In genomic region chr2:133434962-133435668, GRCh38 we compare ENCODE assay signal across 10 cellular contexts.
DNase-seq lines count a peak whose midpoint lies in the region; ATAC-seq and TF ChIP-seq lines count a peak whose summit lies in the region.
"Had no signal": no experiment of that assay in that cellular context is flagged by ENCODE, and none has a peak within 500 bp of the region (broad histone marks: within the 10 kb centered on the region; RNA-seq: fewer than 3 reads in every experiment).

No MANE protein-coding gene starts in this region.

- H3K4me3 ChIP-seq in right atrium auricular region (no peak overlapping the region), epithelial cell of proximal tubule (ENCODE audit: low read depth, low read length) (no peak overlapping the region), left lung (no peak overlapping the region)

- DNase-seq in Right ventricle myocardium inferior (ENCODE audit: missing footprints) (no peak), right atrium auricular region (ENCODE audit: low spot score) (no peak), NCI-H748 treated with DMSO at 0.1 percent for 48 hours (lab: John Stamatoyannopoulos, UW) (peak; percentile 42), epithelial cell of proximal tubule (ENCODE audit: low read depth) (peak; percentile 89), left lung (no peak)
- no peak for DNase-seq in activated CD4-positive, alpha-beta T cell treated with anti-CD3 and anti-CD28 coated beads for 48 hours
- DNase-seq: activated naive CD8-positive, alpha-beta T cell treated with anti-CD3 and anti-CD28 coated beads, Interleukin-2, amount 10 ng/mL, durations not matched to agents 7 days and 5 days; nephron progenitor cell had no signal

- intact Hi-C loops in Right ventricle myocardium inferior (cut with DNase I): no loop called here
- intact Hi-C loops in left lung (cut with DNase I): no loop called here

- H3K27ac ChIP-seq in right atrium auricular region (peak overlapping the region in 1 of 2 donors; percentile 2), left lung (no peak overlapping the region)

- no peak for TF ChIP-seq CTCF in right atrium auricular region (IDR thresholded peaks at IDR 0.05)
- peak; percentile 45 for TF ChIP-seq CTCF in epithelial cell of proximal tubule (conservative IDR thresholded peaks at IDR 0.05; ENCODE audit: low read depth, low read length)
- TF ChIP-seq CTCF in left lung (IDR thresholded peaks at IDR 0.05): no peak

- H3K9me3 ChIP-seq in right atrium auricular region (no peaks in the 10 kb centered on the region), left lung (no peaks in the 10 kb centered on the region)

- H3K4me1 ChIP-seq in right atrium auricular region: no peaks in the 10 kb centered on the region
- no peaks in the 10 kb centered on the region for H3K4me1 ChIP-seq in left lung

- ATAC-seq in Right ventricle myocardium inferior (peak; percentile 91), left lung (no peak), GM21737 (IDR thresholded peaks at IDR 0.05; ENCODE audit: unreplicated experiment) (no peak), GM18907 (IDR thresholded peaks at IDR 0.05; ENCODE audit: unreplicated experiment) (no peak)

- H3K36me3 ChIP-seq in right atrium auricular region: no peaks in the 10 kb centered on the region
- H3K36me3 ChIP-seq in left lung: no peaks in the 10 kb centered on the region

- H3K27me3 ChIP-seq in right atrium auricular region (no peaks in the 10 kb centered on the region), left lung (no peaks in the 10 kb centered on the region)

Comparison
In these comparisons a context has a peak if more than half of its experiments do, and no peak if none do; other contexts are left out.
1. DNase-seq: peak in NCI-H748 treated with DMSO at 0.1 percent for 48 hours (single experiment) and epithelial cell of proximal tubule (single experiment); none in Right ventricle myocardium inferior (single experiment), right atrium auricular region (single experiment), activated CD4-positive, alpha-beta T cell treated with anti-CD3 and anti-CD28 coated beads for 48 hours (single experiment) and left lung (0 of 2).